Comparison of ENCODE assay signal across 1 cellular context in the genomic region with DNA sequence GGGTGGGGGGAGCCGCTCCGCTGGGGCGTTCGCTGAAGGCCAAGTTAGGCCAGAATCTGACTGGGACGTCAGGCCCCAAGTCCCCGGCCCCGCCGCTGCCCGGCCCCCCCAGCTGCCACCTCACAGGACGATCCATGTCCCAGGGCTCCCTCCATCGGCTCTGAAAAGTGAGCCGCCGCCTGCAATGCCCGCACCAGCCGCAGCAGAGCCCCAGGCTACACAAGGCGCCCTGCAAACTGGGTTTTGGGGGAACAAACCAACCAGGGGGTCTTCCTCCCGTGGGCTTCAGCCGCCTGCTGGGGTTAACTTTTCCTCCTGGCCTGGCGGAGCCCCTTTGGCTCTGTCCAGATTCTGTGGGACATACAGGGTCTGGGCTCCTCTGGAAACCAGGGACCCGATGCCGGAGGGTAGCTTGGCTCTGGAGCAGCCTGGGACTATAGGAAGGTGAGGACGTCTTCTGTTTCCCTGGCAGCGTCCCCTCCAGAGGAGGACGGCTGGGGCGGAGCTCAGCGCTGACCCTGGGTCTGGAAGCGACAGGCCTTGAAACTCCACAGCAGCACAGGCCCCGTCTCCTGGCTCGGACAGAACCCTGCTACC.
TF ChIP-seq lines count a peak whose summit lies in the region.

No MANE protein-coding gene starts in this region.

TF ChIP-seq in endothelial cell of umbilical vein, 7 proteins besides CTCF, POLR2A, EP300 and RAD21:
- no peak for TF ChIP-seq GATA2 (IDR thresholded peaks at IDR 0.05; ENCODE audit: insufficient read depth, insufficient read length, low read depth, low read length)
- no peak for TF ChIP-seq JUN (IDR thresholded peaks at IDR 0.05; ENCODE audit: borderline replicate concordance, insufficient read depth, insufficient read length, low read depth)
- TF ChIP-seq, protein P1, sequence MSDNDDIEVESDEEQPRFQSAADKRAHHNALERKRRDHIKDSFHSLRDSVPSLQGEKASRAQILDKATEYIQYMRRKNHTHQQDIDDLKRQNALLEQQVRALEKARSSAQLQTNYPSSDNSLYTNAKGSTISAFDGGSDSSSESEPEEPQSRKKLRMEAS (IDR thresholded peaks at IDR 0.05; ENCODE audit: insufficient read depth, insufficient read length) = no peak
